24 cellular contexts compared by ENCODE assay signal in the genomic region with DNA sequence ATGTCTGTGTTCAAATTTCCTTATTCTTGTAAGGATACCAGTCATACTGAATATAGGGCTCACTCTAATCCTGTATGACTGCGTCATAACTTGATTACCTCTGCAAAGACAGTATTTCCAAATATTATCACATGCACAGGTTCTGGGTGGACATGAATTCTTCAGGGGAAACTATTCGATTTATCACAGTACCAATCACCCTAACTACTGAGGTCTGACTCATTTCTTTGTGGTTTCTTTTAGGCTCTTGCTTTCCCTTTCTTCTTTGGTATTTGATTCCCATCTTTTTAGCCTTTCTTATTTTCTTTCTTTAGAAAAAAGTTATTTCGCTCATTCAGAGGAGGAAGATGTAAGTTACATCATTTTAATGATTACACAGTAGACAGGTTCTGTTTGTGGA.
DNase-seq lines count a peak whose midpoint lies in the region; ATAC-seq and TF ChIP-seq lines count a peak whose summit lies in the region.
"Had no signal": no experiment of that assay in that cellular context is flagged by ENCODE, and none has a peak within 500 bp of the region (broad histone marks: within the 10 kb centered on the region; RNA-seq: fewer than 3 reads in every experiment).

No MANE protein-coding gene starts in this region.

- H3K27ac ChIP-seq in brain microvascular endothelial cell, result peak overlapping the region; percentile 20
- H3K27ac ChIP-seq: ovary, right lobe of liver, thoracic aorta, vagina had no signal

- TF ChIP-seq CTCF in brain microvascular endothelial cell (IDR thresholded peaks at IDR 0.05; ENCODE audit: low read depth, low read length, missing control alignments), result no peak

- H3K27me3 ChIP-seq in brain microvascular endothelial cell (replicated peaks), result no peaks in the 10 kb centered on the region
- H3K27me3 ChIP-seq: ovary, right lobe of liver, vagina had no signal

- no peak overlapping the region for H3K4me3 ChIP-seq in brain microvascular endothelial cell (ENCODE audit: low read depth, low read length)
- H3K4me3 ChIP-seq: ovary, right lobe of liver, thoracic aorta, vagina had no signal

- DNase-seq in EH (ENCODE audit: low read depth) (peak; percentile 3), NCI-H226 (peak; percentile 44), brain microvascular endothelial cell (peak; percentile 40), non-pigmented ciliary epithelial cell (ENCODE audit: low read depth) (peak; percentile 44), SHP77 treated with DMSO at 0.1 percent for 48 hours (lab: John Stamatoyannopoulos, UW) (no peak), cerebellar cortex (ENCODE audit: low spot score) (no peak), cerebellar nuclear complex (lab: John Stamatoyannopoulos, UW) (no peak)
- DNase-seq: activated CD4-positive, alpha-beta T cell treated with anti-CD3 and anti-CD28 coated beads, Interleukin-2, amount 50 U/mL, for 4 hours; activated naive CD4-positive, alpha-beta T cell treated with anti-CD3 and anti-CD28 coated beads, Interleukin-2, amount 10 ng/mL, durations not matched to agents 7 days and 5 days; amygdala; CD4-positive, CD25-positive, alpha-beta regulatory T cell; central memory CD4-positive, alpha-beta T cell; GDM1; natural killer cell; NCI-H1105; NCI-H1930; ovary; right lobe of liver; stimulated activated naive CD8-positive, alpha-beta T cell treated with anti-CD3 and anti-CD28 coated beads, Interleukin-15, Interleukin-2, amounts not matched to agents 100 U/mL and 50 U/mL, for 24 hours had no signal

- ATAC-seq in HG02885 (IDR thresholded peaks at IDR 0.05; ENCODE audit: poor library complexity, unreplicated experiment), result no peak
- ATAC-seq: HepG2; natural killer cell; right lobe of liver; Right ventricle myocardium inferior; stimulated activated naive CD8-positive, alpha-beta T cell treated with anti-CD3 and anti-CD28 coated beads, Interleukin-15, Interleukin-2, amounts not matched to agents 100 U/mL and 50 U/mL, for 24 hours had no signal

- in situ Hi-C loops in brain microvascular endothelial cell (cut with HindIII; ENCODE audit: low pct_ligation_motif_present, low sequenced_read_pairs), result no loop called here

- H3K36me3 ChIP-seq in brain microvascular endothelial cell (replicated peaks), result no peaks in the 10 kb centered on the region
- H3K36me3 ChIP-seq: ovary, right lobe of liver, thoracic aorta, vagina had no signal

Comparison
In these comparisons a context has a peak if more than half of its experiments do, and no peak if none do; other contexts are left out.
1. DNase-seq: peak in EH (single experiment), NCI-H226 (single experiment), brain microvascular endothelial cell (single experiment) and non-pigmented ciliary epithelial cell (single experiment); none in SHP77 treated with DMSO at 0.1 percent for 48 hours (single experiment), cerebellar cortex (single experiment) and cerebellar nuclear complex (0 of 2).